1 cellular context compared by ENCODE assay signal in the genomic region with DNA sequence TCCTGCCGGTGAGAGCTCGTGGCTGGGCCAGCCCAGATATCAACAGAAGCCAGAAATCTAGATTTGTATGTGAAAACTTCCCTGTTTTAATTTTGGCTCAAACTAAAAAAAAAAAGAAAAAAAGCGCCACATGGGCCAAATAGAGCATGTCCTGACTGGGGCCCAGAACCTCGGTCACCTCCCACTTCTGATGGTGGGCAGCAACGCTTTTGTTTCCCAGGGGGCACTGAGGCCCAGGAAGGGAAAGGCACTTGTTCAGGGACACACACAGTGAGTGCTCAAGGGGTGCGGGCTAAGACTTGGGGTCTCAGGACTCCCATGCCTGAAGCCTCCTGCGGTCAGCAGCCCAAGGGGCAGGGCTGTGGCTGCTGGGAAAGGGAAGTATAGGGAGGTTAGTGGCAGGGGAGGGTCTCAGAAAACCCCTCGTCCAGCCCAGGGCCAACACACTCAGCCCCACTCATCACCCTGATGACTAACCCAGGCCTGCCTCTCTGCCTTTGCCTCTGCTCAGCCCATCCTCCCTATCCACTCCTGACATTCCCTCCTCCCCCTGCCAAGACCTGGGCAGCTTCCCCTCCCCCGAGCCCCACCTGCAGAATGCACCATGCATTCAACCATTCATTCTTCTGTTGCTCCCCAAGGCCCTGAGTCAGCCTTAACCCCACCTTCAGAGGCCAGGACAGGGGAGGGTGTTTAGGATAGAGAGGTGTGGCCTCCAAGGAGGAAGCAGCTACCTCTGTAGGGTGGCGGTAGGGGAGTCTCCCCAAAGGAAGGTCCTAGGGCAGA.
TF ChIP-seq lines count a peak whose summit lies in the region.

No MANE protein-coding gene starts in this region.

TF ChIP-seq in A549, 52 proteins besides CTCF, POLR2A, EP300 and RAD21:
- TF ChIP-seq CEBPB (IDR thresholded peaks at IDR 0.05) (no peak), RNF2 (IDR thresholded peaks at IDR 0.05; ENCODE audit: borderline replicate concordance, low read depth) (no peak), RARB (CRISPR knock-in tag; IDR thresholded peaks at IDR 0.05) (no peak), MAZ (IDR thresholded peaks at IDR 0.05; ENCODE audit: borderline replicate concordance, low read depth, low read length) (no peak), JUNB (IDR thresholded peaks at IDR 0.05) (no peak), HOXB13 (CRISPR knock-in tag; IDR thresholded peaks at IDR 0.05; ENCODE audit: low read depth) (no peak)
